Comparison of ENCODE assay signal across 38 cellular contexts in genomic region chr4:126859872-126860271, GRCh38.
"Had no signal": no experiment of that assay in that cellular context is flagged by ENCODE, and none has a peak within 500 bp of the region (broad histone marks: within the 10 kb centered on the region; RNA-seq: fewer than 3 reads in every experiment).

No MANE protein-coding gene starts in this region.

- H3K36me3 Mint-ChIP-seq: activated CD8-positive, alpha-beta memory T cell treated with anti-CD3 and anti-CD28 coated beads, Interleukin-2, amount 10 ng/mL, durations not matched to agents 7 days and 5 days; activated naive CD8-positive, alpha-beta T cell treated with anti-CD3 and anti-CD28 coated beads for 36 hours had no signal

- H3K4me3 ChIP-seq: adrenal gland, body of pancreas, breast epithelium had no signal

- FAIRE-seq: astrocyte, TTC549 had no signal

- H3K27me3 ChIP-seq: adrenal gland, body of pancreas, brain microvascular endothelial cell, breast epithelium had no signal

- H3K9me3 Mint-ChIP-seq: activated T-helper 1 cell treated with anti-CD3 and anti-CD28 coated beads, Interleukin-12 subunit alpha, Interleukin-12 subunit beta, Interleukin-2, Interleukin-4 antibody, amounts not matched to agents 30 ng/mL and 10 ng/mL and 1 ng/mL, durations not matched to agents 14 hours and 24 hours and 36 hours had no signal

- H3K9me3 ChIP-seq: adrenal gland, body of pancreas, breast epithelium had no signal

- H3K27me3 Mint-ChIP-seq: activated CD4-positive, alpha-beta memory T cell treated with anti-CD3 and anti-CD28 coated beads, Interleukin-2, amount 10 ng/mL, durations not matched to agents 7 days and 5 days; activated CD4-positive, alpha-beta T cell treated with anti-CD3 and anti-CD28 coated beads for 36 hours; activated CD4-positive, alpha-beta T cell treated with anti-CD3 and anti-CD28 coated beads, Interleukin-2, amount 10 ng/mL, durations not matched to agents 7 days and 5 days; activated CD8-positive, alpha-beta memory T cell treated with anti-CD3 and anti-CD28 coated beads, Interleukin-2, amount 10 ng/mL, durations not matched to agents 7 days and 5 days; activated naive CD8-positive, alpha-beta T cell treated with anti-CD3 and anti-CD28 coated beads for 36 hours; activated T-cell treated with anti-CD3 and anti-CD28 coated beads, Interleukin-2, amount 50 U/mL, for 24 hours; activated T-helper 17 cell treated with anti-CD3 and anti-CD28 coated beads, Interleukin-2, amount 50 U/mL, for 72 hours had no signal

- H3K4me3 Mint-ChIP-seq: activated CD4-positive, alpha-beta memory T cell treated with anti-CD3 and anti-CD28 coated beads, Interleukin-2, amount 10 ng/mL, durations not matched to agents 7 days and 5 days; activated CD4-positive, alpha-beta T cell treated with anti-CD3 and anti-CD28 coated beads for 36 hours; activated CD4-positive, alpha-beta T cell treated with anti-CD3 and anti-CD28 coated beads, Interleukin-2, amount 10 ng/mL, durations not matched to agents 7 days and 5 days; activated CD8-positive, alpha-beta memory T cell treated with anti-CD3 and anti-CD28 coated beads, Interleukin-2, amount 10 ng/mL, durations not matched to agents 7 days and 5 days; activated CD8-positive, alpha-beta T cell treated with anti-CD3 and anti-CD28 coated beads, Interleukin-2, amount 10 ng/mL, durations not matched to agents 7 days and 5 days; activated naive CD4-positive, alpha-beta T cell treated with anti-CD3 and anti-CD28 coated beads for 36 hours; activated naive CD8-positive, alpha-beta T cell treated with anti-CD3 and anti-CD28 coated beads for 36 hours; activated T-cell treated with anti-CD3 and anti-CD28 coated beads, Interleukin-2, amount 50 U/mL, for 24 hours; activated T-helper 1 cell treated with anti-CD3 and anti-CD28 coated beads, Interleukin-12 subunit alpha, Interleukin-12 subunit beta, Interleukin-2, Interleukin-4 antibody, amounts not matched to agents 30 ng/mL and 10 ng/mL and 1 ng/mL, durations not matched to agents 14 hours and 24 hours and 36 hours; activated T-helper 17 cell treated with anti-CD3 and anti-CD28 coated beads, Interleukin-2, amount 50 U/mL, for 72 hours; T-helper 1 cell treated with Interleukin-12 subunit alpha and Interleukin-12 subunit beta and Interleukin-4 antibody, amounts not matched to agents 30 μg/mL and 1 μg/mL, for 36 hours; T-helper 2 cell treated with Interferon-gamma antibody and Interleukin-4, amounts not matched to agents 5 μg/mL and 100 μg/mL, for 36 hours had no signal

- DNase-seq: activated CD4-positive, alpha-beta memory T cell treated with anti-CD3 and anti-CD28 coated beads, Interleukin-2, amount 10 ng/mL, durations not matched to agents 7 days and 5 days; activated CD4-positive, alpha-beta T cell treated with anti-CD3 and anti-CD28 coated beads for 1 hour; activated CD4-positive, alpha-beta T cell treated with anti-CD3 and anti-CD28 coated beads for 36 hours; activated CD4-positive, alpha-beta T cell treated with anti-CD3 and anti-CD28 coated beads for 48 hours; activated CD4-positive, alpha-beta T cell treated with anti-CD3 and anti-CD28 coated beads, Interleukin-2, amount 10 ng/mL, durations not matched to agents 7 days and 5 days; activated CD4-positive, alpha-beta T cell treated with anti-CD3 and anti-CD28 coated beads, Interleukin-2, amount 50 U/mL, for 48 hours; activated CD4-positive, CD25-positive, alpha-beta regulatory T cell; activated CD8-positive, alpha-beta memory T cell treated with anti-CD3 and anti-CD28 coated beads for 24 hours; activated CD8-positive, alpha-beta memory T cell treated with anti-CD3 and anti-CD28 coated beads, Interleukin-2, amount 10 ng/mL, durations not matched to agents 7 days and 5 days; activated CD8-positive, alpha-beta memory T cell treated with anti-CD3 and anti-CD28 coated beads, Interleukin-2, amount 50 U/mL, for 48 hours; activated CD8-positive, alpha-beta T cell treated with anti-CD3 and anti-CD28 coated beads, Interleukin-2, amount 10 ng/mL, durations not matched to agents 7 days and 5 days; activated effector memory CD4-positive, alpha-beta T cell treated with anti-CD3 and anti-CD28 coated beads, Interleukin-2, amount 50 U/mL, for 16 hours; activated gamma-delta T cell treated with Interleukin-2 at 50 U/mL for 16 hours; activated naive CD4-positive, alpha-beta T cell; activated naive CD4-positive, alpha-beta T cell treated with anti-CD3 and anti-CD28 coated beads for 36 hours; activated naive CD4-positive, alpha-beta T cell treated with anti-CD3 and anti-CD28 coated beads, Interleukin-2, amount 50 U/mL, for 16 hours; activated naive CD8-positive, alpha-beta T cell treated with anti-CD3 and anti-CD28 coated beads for 36 hours; activated T-cell treated with anti-CD3 and anti-CD28 coated beads, Interleukin-2, amount 50 U/mL, for 24 hours; activated T-cell treated with anti-CD3 and anti-CD28 coated beads, Interleukin-2, amount 50 U/mL, for 48 hours; adrenal gland; amniotic stem cell; aorta; body of pancreas; brain microvascular endothelial cell; central memory CD4-positive, alpha-beta T cell; T-helper 1 cell; T-helper 2 cell; T-helper 9 cell had no signal

- H3K27ac Mint-ChIP-seq: activated CD4-positive, alpha-beta memory T cell treated with anti-CD3 and anti-CD28 coated beads, Interleukin-2, amount 10 ng/mL, durations not matched to agents 7 days and 5 days; activated CD4-positive, alpha-beta T cell treated with anti-CD3 and anti-CD28 coated beads for 36 hours; activated CD4-positive, alpha-beta T cell treated with anti-CD3 and anti-CD28 coated beads, Interleukin-2, amount 10 ng/mL, durations not matched to agents 7 days and 5 days; activated CD8-positive, alpha-beta memory T cell treated with anti-CD3 and anti-CD28 coated beads, Interleukin-2, amount 10 ng/mL, durations not matched to agents 7 days and 5 days; activated CD8-positive, alpha-beta T cell treated with anti-CD3 and anti-CD28 coated beads, Interleukin-2, amount 10 ng/mL, durations not matched to agents 7 days and 5 days; activated naive CD4-positive, alpha-beta T cell treated with anti-CD3 and anti-CD28 coated beads for 36 hours; activated naive CD4-positive, alpha-beta T cell treated with anti-CD3 and anti-CD28 coated beads, Interleukin-2, amount 50 U/mL, for 72 hours; activated naive CD8-positive, alpha-beta T cell treated with anti-CD3 and anti-CD28 coated beads for 36 hours; activated T-cell treated with anti-CD3 and anti-CD28 coated beads, Interleukin-2, amount 50 U/mL, for 24 hours; activated T-helper 1 cell treated with anti-CD3 and anti-CD28 coated beads, Interleukin-12 subunit alpha, Interleukin-12 subunit beta, Interleukin-2, Interleukin-4 antibody, amounts not matched to agents 30 ng/mL and 10 ng/mL and 1 ng/mL, durations not matched to agents 14 hours and 24 hours and 36 hours; activated T-helper 17 cell treated with anti-CD3 and anti-CD28 coated beads, Interleukin-2, amount 50 U/mL, for 72 hours; T-helper 1 cell treated with Interleukin-12 subunit alpha and Interleukin-12 subunit beta and Interleukin-4 antibody, amounts not matched to agents 30 μg/mL and 1 μg/mL, for 36 hours; T-helper 2 cell treated with Interferon-gamma antibody and Interleukin-4, amounts not matched to agents 5 μg/mL and 100 μg/mL, for 36 hours had no signal

- H3K27ac ChIP-seq: adrenal gland, body of pancreas, brain microvascular endothelial cell, breast epithelium, VCaP had no signal

- ATAC-seq: activated CD4-positive, alpha-beta T cell treated with anti-CD3 and anti-CD28 coated beads for 36 hours; activated CD4-positive, CD25-positive, alpha-beta regulatory T cell treated with anti-CD3 and anti-CD28 coated beads, Interleukin-2, amount 50 U/mL, for 24 hours; activated CD8-positive, alpha-beta memory T cell treated with anti-CD3 and anti-CD28 coated beads, Interleukin-2, amount 10 ng/mL, durations not matched to agents 7 days and 5 days; activated CD8-positive, alpha-beta T cell treated with anti-CD3 and anti-CD28 coated beads, Interleukin-2, amount 10 ng/mL, durations not matched to agents 7 days and 5 days; activated naive CD4-positive, alpha-beta T cell treated with anti-CD3 and anti-CD28 coated beads, Interleukin-2, amount 50 U/mL, for 72 hours; activated T-helper 17 cell treated with anti-CD3 and anti-CD28 coated beads, Interleukin-2, amount 50 U/mL, for 72 hours; body of pancreas had no signal

- H3K4me1 Mint-ChIP-seq: activated CD4-positive, alpha-beta memory T cell treated with anti-CD3 and anti-CD28 coated beads, Interleukin-2, amount 10 ng/mL, durations not matched to agents 7 days and 5 days; activated CD4-positive, alpha-beta T cell treated with anti-CD3 and anti-CD28 coated beads for 36 hours; activated CD4-positive, alpha-beta T cell treated with anti-CD3 and anti-CD28 coated beads, Interleukin-2, amount 10 ng/mL, durations not matched to agents 7 days and 5 days; activated CD8-positive, alpha-beta memory T cell treated with anti-CD3 and anti-CD28 coated beads, Interleukin-2, amount 10 ng/mL, durations not matched to agents 7 days and 5 days; activated naive CD8-positive, alpha-beta T cell treated with anti-CD3 and anti-CD28 coated beads for 36 hours; activated T-helper 17 cell treated with anti-CD3 and anti-CD28 coated beads, Interleukin-2, amount 50 U/mL, for 72 hours had no signal

- H3K4me1 ChIP-seq: adrenal gland, body of pancreas, breast epithelium had no signal

- H3K36me3 ChIP-seq: adrenal gland, brain microvascular endothelial cell, breast epithelium had no signal
